16 cellular contexts compared by ENCODE assay signal in the genomic region with DNA sequence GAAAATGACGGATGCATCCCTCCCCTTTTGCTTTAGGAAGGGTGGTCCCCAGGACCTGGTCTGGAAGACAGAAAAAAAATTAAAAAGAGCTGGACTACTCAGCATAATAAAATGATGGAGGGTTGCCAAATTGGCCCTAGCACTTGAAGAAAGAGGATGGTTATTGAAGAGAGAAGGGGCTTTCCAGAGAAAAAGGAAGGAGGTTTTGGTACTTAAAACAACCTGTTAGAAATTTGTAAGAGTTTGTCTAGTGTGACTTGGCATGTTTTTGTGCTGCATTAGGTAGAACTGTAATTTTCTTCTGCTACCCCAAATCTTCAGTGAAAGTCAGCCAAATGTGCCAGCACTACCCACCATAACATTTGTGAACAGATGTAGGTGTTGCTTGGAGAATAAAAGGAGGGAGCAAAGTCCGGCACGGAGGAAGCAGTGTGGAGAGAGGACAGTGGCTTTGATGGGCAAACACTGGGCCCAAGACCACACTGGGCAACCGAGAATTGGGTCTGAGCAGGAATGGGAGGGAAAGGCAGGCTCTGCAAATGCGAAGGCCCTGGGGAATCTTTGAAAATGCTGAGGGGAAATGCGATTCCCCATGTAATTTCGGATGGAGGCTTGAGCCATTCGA.
DNase-seq lines count a peak whose midpoint lies in the region; ATAC-seq, FAIRE-seq and TF ChIP-seq lines count a peak whose summit lies in the region.
"Had no signal": no experiment of that assay in that cellular context is flagged by ENCODE, and none has a peak within 500 bp of the region (broad histone marks: within the 10 kb centered on the region; RNA-seq: fewer than 3 reads in every experiment).

No MANE protein-coding gene starts in this region.

- intact Hi-C loops in Calu3 (cut with micrococcal nuclease; ENCODE audit: unreplicated experiment): no loop called here

- TF ChIP-seq CTCF in Calu3 (IDR thresholded peaks at IDR 0.05; ENCODE audit: unreplicated experiment): no peak
- TF ChIP-seq CTCF in GM23338 (conservative IDR thresholded peaks at IDR 0.05; ENCODE audit: low read depth in 2 of 2): no peak
- TF ChIP-seq CTCF in fibroblast of the aortic adventitia (IDR thresholded peaks at IDR 0.05; ENCODE audit: insufficient read depth, low read length): no peak
- no peak for TF ChIP-seq CTCF in neural progenitor cell (IDR thresholded peaks at IDR 0.05)

- H3K27ac ChIP-seq in GM23338 (ENCODE audit: low read depth) (no peak overlapping the region), neural progenitor cell (no peak overlapping the region)
- H3K27ac ChIP-seq: RWPE1, SJCRH30 had no signal

- no peak overlapping the region for H3K9ac ChIP-seq in neural progenitor cell

- DNase-seq in Calu3: no peak
- DNase-seq in GM23338 (ENCODE audit: low spot score): no peak
- peak; percentile 13 for DNase-seq in fibroblast of the aortic adventitia (ENCODE audit: low read depth)
- DNase-seq in neural progenitor cell (ENCODE audit: low spot score): no peak
- DNase-seq in GM12891 (ENCODE audit: insufficient read length, low spot score): no peak
- DNase-seq: CD8-positive, alpha-beta memory T cell; HCEC 1CT; MG63; NCI-H187 treated with DMSO at 0.1 percent for 48 hours; NCI-H524 treated with DMSO at 0.1 percent for 48 hours; NK-92 treated with Interleukin-12 subunit alpha and Interleukin-12 subunit beta, amount 100 ng/mL, for 24 hours; SJCRH30; SW 1271 had no signal

- H3K4me3 ChIP-seq in GM23338 (no peak overlapping the region), fibroblast of the aortic adventitia (ENCODE audit: low read depth, low read length) (no peak overlapping the region), neural progenitor cell (no peak overlapping the region)
- H3K4me3 ChIP-seq: MG63, SJCRH30 had no signal

- H4K20me1 ChIP-seq in GM23338 (replicated peaks; ENCODE audit: insufficient read depth) (no peaks in the 10 kb centered on the region), neural progenitor cell (ENCODE audit: low read depth) (no peaks in the 10 kb centered on the region)

- peaks cover 85% of the 10 kb centered on the region for H3K4me1 Mint-ChIP-seq in Calu3 (ENCODE audit: low read depth, unreplicated experiment)
- no peaks in the 10 kb centered on the region; the same call in 2 of the 3 replicates for H3K4me1 Mint-ChIP-seq in GM23338
- H3K4me1 Mint-ChIP-seq in neural progenitor cell: peaks cover 10% of the 10 kb centered on the region
- H3K4me1 Mint-ChIP-seq: CD8-positive, alpha-beta memory T cell had no signal

- H3K4me2 ChIP-seq in GM23338 (no peak overlapping the region), neural progenitor cell (no peak overlapping the region)

- H3K4me3 Mint-ChIP-seq in Calu3 (ENCODE audit: low read depth, unreplicated experiment): peak overlapping the region; percentile 37
- H3K4me3 Mint-ChIP-seq in GM23338: no peak overlapping the region
- no peak overlapping the region for H3K4me3 Mint-ChIP-seq in neural progenitor cell
- H3K4me3 Mint-ChIP-seq: CD8-positive, alpha-beta memory T cell had no signal

- no peaks in the 10 kb centered on the region for H3K9me3 ChIP-seq in neural progenitor cell (ENCODE audit: low read depth)
- H3K9me3 ChIP-seq: MG63, SJCRH30 had no signal

- H3K36me3 Mint-ChIP-seq in Calu3 (ENCODE audit: insufficient read depth, unreplicated experiment) (peaks cover 42% of the 10 kb centered on the region), GM23338 (ENCODE audit: low read depth) (no peaks in the 10 kb centered on the region; the same call in 2 of the 3 replicates), neural progenitor cell (no peaks in the 10 kb centered on the region)
- H3K36me3 Mint-ChIP-seq: CD8-positive, alpha-beta memory T cell had no signal

- H3F3A ChIP-seq in GM23338 (replicated peaks; ENCODE audit: low read depth) (no peaks in the 10 kb centered on the region), neural progenitor cell (ENCODE audit: low read depth) (no peaks in the 10 kb centered on the region)

- no peaks in the 10 kb centered on the region for H3K27me3 Mint-ChIP-seq in Calu3 (ENCODE audit: unreplicated experiment)
- peaks cover 6% of the 10 kb centered on the region for H3K27me3 Mint-ChIP-seq in GM23338 (ENCODE audit: insufficient read depth, low read depth, poor library complexity)
- peaks cover 3% of the 10 kb centered on the region for H3K27me3 Mint-ChIP-seq in neural progenitor cell (ENCODE audit: insufficient read depth, low read depth)

- FAIRE-seq in GM12891 (lab: Jason Lieb, UNC): no peak

- BruUV-seq in Calu3 (replicated peaks; lab: Mats Ljungman, UMichigan): no TSS peak

- H3K4me1 ChIP-seq in GM23338 (ENCODE audit: insufficient read depth) (no peaks in the 10 kb centered on the region), neural progenitor cell (no peaks in the 10 kb centered on the region)
- H3K4me1 ChIP-seq: SJCRH30 had no signal

- H3K36me3 ChIP-seq in GM23338 (ENCODE audit: insufficient read depth): no peaks in the 10 kb centered on the region
- no peaks in the 10 kb centered on the region for H3K36me3 ChIP-seq in neural progenitor cell
- H3K36me3 ChIP-seq: MG63, SJCRH30 had no signal

- peaks cover 13% of the 10 kb centered on the region for H3K9me2 ChIP-seq in GM23338 (ENCODE audit: insufficient read depth)

- H3K27me3 ChIP-seq in GM23338 (ENCODE audit: insufficient read depth) (no peaks in the 10 kb centered on the region), neural progenitor cell (no peaks in the 10 kb centered on the region)
- H3K27me3 ChIP-seq: MG63, SJCRH30 had no signal

- H2AFZ ChIP-seq in GM23338 (peak overlapping the region; percentile 52), neural progenitor cell (replicated peaks) (no peak overlapping the region)

- no peaks in the 10 kb centered on the region for H3K9me3 Mint-ChIP-seq in Calu3 (ENCODE audit: low read depth, unreplicated experiment)
- H3K9me3 Mint-ChIP-seq in GM23338: no peaks in the 10 kb centered on the region
- H3K9me3 Mint-ChIP-seq in neural progenitor cell: no peaks in the 10 kb centered on the region

- CTCF ChIA-PET in Calu3 (lab: Charles Lee): no interaction called here

- H3K79me2 ChIP-seq in GM23338 (replicated peaks; ENCODE audit: insufficient read depth) (no peaks in the 10 kb centered on the region), neural progenitor cell (ENCODE audit: low read depth) (no peaks in the 10 kb centered on the region)

- TF ChIP-seq POLR2A in GM12891 (IDR thresholded peaks at IDR 0.05; ENCODE audit: low read depth, low read length): no peak

- ATAC-seq in GM23338 (no peak), HG02973 (IDR thresholded peaks at IDR 0.05; ENCODE audit: unreplicated experiment) (no peak), GM18867 (IDR thresholded peaks at IDR 0.05; ENCODE audit: unreplicated experiment) (no peak)

- H3K27ac Mint-ChIP-seq in Calu3 (ENCODE audit: unreplicated experiment) (peak overlapping the region; percentile 95), GM23338 (no peak overlapping the region), neural progenitor cell (peak overlapping the region; percentile 70)

TF ChIP-seq in GM23338, 12 proteins besides CTCF, POLR2A, EP300 and RAD21 (continues in another document):
- TF ChIP-seq, protein P1, sequence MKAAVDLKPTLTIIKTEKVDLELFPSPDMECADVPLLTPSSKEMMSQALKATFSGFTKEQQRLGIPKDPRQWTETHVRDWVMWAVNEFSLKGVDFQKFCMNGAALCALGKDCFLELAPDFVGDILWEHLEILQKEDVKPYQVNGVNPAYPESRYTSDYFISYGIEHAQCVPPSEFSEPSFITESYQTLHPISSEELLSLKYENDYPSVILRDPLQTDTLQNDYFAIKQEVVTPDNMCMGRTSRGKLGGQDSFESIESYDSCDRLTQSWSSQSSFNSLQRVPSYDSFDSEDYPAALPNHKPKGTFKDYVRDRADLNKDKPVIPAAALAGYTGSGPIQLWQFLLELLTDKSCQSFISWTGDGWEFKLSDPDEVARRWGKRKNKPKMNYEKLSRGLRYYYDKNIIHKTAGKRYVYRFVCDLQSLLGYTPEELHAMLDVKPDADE (IDR thresholded peaks at IDR 0.05): no peak
- TF ChIP-seq ZNF114 (CRISPR knock-in tag; IDR thresholded peaks at IDR 0.05) (no peak), NANOG (IDR thresholded peaks at IDR 0.05; ENCODE audit: borderline replicate concordance) (no peak), JUNB (IDR thresholded peaks at IDR 0.05; ENCODE audit: unreplicated experiment) (no peak), POLR2AphosphoS5 (IDR thresholded peaks at IDR 0.05; ENCODE audit: low read depth) (no peak)

TF ChIP-seq in GM12891, 5 proteins besides CTCF, POLR2A, EP300 and RAD21:
- no peak for TF ChIP-seq PAX5 (IDR thresholded peaks at IDR 0.05; ENCODE audit: insufficient read depth, low read length, severe bottlenecking)
- no peak for TF ChIP-seq TAF1 (IDR thresholded peaks at IDR 0.05; ENCODE audit: low read depth, low read length)
- TF ChIP-seq POLR2AphosphoS5 (IDR thresholded peaks at IDR 0.05; ENCODE audit: low read depth, low read length): no peak
- TF ChIP-seq POU2F2 (IDR thresholded peaks at IDR 0.05; ENCODE audit: low read depth, low read length): no peak
- TF ChIP-seq SPI1 (IDR thresholded peaks at IDR 0.05; ENCODE audit: low read depth, low read length): no peak
